ENCODE assay signal across 16 cellular contexts in the genomic region with DNA sequence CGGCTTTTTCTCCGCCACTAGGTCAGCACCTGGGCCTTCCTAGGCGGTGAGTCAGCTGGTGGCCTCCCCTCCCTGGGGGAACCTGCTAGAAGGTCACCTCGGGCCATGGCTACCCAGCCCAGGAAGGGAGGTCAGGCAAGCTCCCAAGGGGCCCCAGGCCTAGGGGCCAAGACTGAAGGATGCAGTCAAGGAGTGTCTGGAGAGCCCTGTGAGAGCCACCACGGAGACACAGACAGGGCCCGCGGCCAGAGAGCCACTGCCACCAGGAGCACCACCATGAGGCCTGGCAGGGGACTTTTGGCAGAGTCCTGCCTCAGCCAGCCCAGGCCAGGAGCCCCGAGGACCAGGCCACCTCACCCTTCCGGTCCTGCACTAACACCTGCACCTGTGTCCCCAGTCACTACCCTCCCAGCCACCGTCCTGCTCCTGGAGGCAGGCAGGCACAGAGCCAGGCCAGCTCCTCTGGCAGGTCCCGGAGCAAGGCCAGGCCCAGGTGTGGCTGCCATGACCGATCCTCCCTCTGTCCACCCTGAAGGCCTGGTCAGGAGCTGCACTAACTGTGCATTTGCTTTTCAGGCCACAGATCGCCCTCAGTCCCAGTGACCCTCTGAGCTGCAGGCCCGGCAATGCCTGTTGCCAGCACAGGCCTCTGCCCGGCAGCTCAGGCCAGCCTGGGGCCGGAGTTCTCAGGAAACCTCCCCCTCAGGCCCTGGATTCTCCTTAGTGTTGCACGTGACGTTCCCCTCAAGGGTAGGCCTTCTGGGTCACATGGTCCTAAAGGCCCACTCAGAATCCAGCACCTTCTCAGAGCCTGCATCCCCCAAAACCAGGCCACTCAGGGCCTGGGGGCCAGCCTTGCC. TPM values are rescaled to one million over a fixed set of nuclear protein-coding genes. Genes with fewer than 3 reads are reported as not detected.
A peak's percentile ranks its signal among the peaks of the same experiment; 100 is the strongest.
DNase-seq lines count a peak whose midpoint lies in the region; ATAC-seq and TF ChIP-seq lines count a peak whose summit lies in the region.
"Had no signal": no experiment of that assay in that cellular context is flagged by ENCODE, and none has a peak within 500 bp of the region (broad histone marks: within the 10 kb centered on the region; RNA-seq: fewer than 3 reads in every experiment).

No MANE protein-coding gene starts in this region.

- intact Hi-C loops in left cardiac atrium (cut with DNase I): no loop called here
- intact Hi-C loops in activated CD8-positive, alpha-beta T cell treated with anti-CD3 and anti-CD28 coated beads for 36 hours (cut with micrococcal nuclease): no loop called here

- no peaks in the 10 kb centered on the region for H3K9me3 ChIP-seq in upper lobe of left lung
- H3K9me3 ChIP-seq: sigmoid colon had no signal

- H3K4me3 Mint-ChIP-seq in nephron progenitor cell: no peak overlapping the region
- H3K4me3 Mint-ChIP-seq in activated CD8-positive, alpha-beta T cell treated with anti-CD3 and anti-CD28 coated beads for 36 hours: no peak overlapping the region
- H3K4me3 Mint-ChIP-seq: CD14-positive monocyte had no signal

- TF ChIP-seq CTCF in RWPE1 (conservative IDR thresholded peaks at IDR 0.05; ENCODE audit: low read depth): no peak
- no peak for TF ChIP-seq CTCF in nephron progenitor cell (IDR thresholded peaks at IDR 0.05)
- TF ChIP-seq CTCF in upper lobe of left lung (IDR thresholded peaks at IDR 0.05): peak in 1 of 6 experiments; percentile 19
- TF ChIP-seq CTCF in activated CD8-positive, alpha-beta T cell treated with anti-CD3 and anti-CD28 coated beads for 36 hours (IDR thresholded peaks at IDR 0.05): no peak

- peaks cover 0 to 20% (median 5%) of the 10 kb centered on the region in 4 donors for H3K4me1 ChIP-seq in upper lobe of left lung

- 75% methylated on average over 12 of the region's 18 CpGs; no CpG with 5 or more reads in 1 of the 2 donors for WGBS in upper lobe of left lung, 2 donors

- H3K4me3 ChIP-seq in upper lobe of left lung: no peak overlapping the region
- H3K4me3 ChIP-seq: sigmoid colon had no signal

- peaks cover 2% of the 10 kb centered on the region for H3K27me3 Mint-ChIP-seq in nephron progenitor cell (ENCODE audit: low read depth, poor library complexity)
- H3K27me3 Mint-ChIP-seq in activated CD8-positive, alpha-beta T cell treated with anti-CD3 and anti-CD28 coated beads for 36 hours: peaks cover 7% of the 10 kb centered on the region

- TF ChIP-seq POLR2A in upper lobe of left lung (IDR thresholded peaks at IDR 0.05): peak in 1 of 4 donors; percentile 8

- H3K36me3 Mint-ChIP-seq in nephron progenitor cell (ENCODE audit: low read depth): peaks cover 18% of the 10 kb centered on the region
- H3K36me3 Mint-ChIP-seq in activated CD8-positive, alpha-beta T cell treated with anti-CD3 and anti-CD28 coated beads for 36 hours (ENCODE audit: low read depth): no peaks in the 10 kb centered on the region
- H3K36me3 Mint-ChIP-seq: activated naive CD4-positive, alpha-beta T cell treated with anti-CD3 and anti-CD28 coated beads, Interleukin-2, amount 50 U/mL, for 72 hours had no signal

- H3K27ac ChIP-seq in RWPE1 (0 out of 2 replicates have a peak overlapping the region, but pooled peaks have one; percentile 5), upper lobe of left lung (peak overlapping the region in 3 of 4 donors; percentile 44 to 73 (median 71))
- H3K27ac ChIP-seq: sigmoid colon had no signal

- TF ChIP-seq EP300 in upper lobe of left lung (IDR thresholded peaks at IDR 0.05): no peak

- DNase-seq in RWPE1 (ENCODE audit: low spot score): no peak
- no peak for DNase-seq in left cardiac atrium
- no peak for DNase-seq in nephron progenitor cell
- peak; percentile 75 to 82 for DNase-seq in upper lobe of left lung
- DNase-seq in NCI-H748 (lab: John Stamatoyannopoulos, UW; ENCODE audit: unreplicated experiment): no peak
- DNase-seq in activated CD8-positive, alpha-beta T cell treated with anti-CD3 and anti-CD28 coated beads for 36 hours: no peak
- DNase-seq: activated CD4-positive, alpha-beta T cell treated with anti-CD3 and anti-CD28 coated beads for 1 hour; DMS79 treated with DMSO at 0.1 percent for 48 hours; glutamatergic neuron; NCI-H69; sigmoid colon; stimulated activated CD4-positive, alpha-beta T cell treated with anti-CD3 and anti-CD28 coated beads, Interleukin-4, amount 100 ng/mL, for 24 hours; T-helper 2 cell had no signal

- CTCF ChIA-PET in RWPE1 (lab: Yijun Ruan, JAX): interaction anchor here (0.6 to 0.7 kb wide), 3 partner anchors 195 to 1462 kb away, joined by 3 to 4 read pairs (median 3); partner anchors contain the start of gene TCHP
- CTCF ChIA-PET in activated CD8-positive, alpha-beta T cell treated with anti-CD3 and anti-CD28 coated beads for 36 hours (lab: Charles Lee): interaction anchor here (1.1 kb wide), 1 partner anchor 13 kb away, joined by 4 read pairs; no protein-coding TSS in a partner anchor

- peak overlapping the region; percentile 93 for H3K27ac Mint-ChIP-seq in nephron progenitor cell
- no peak overlapping the region for H3K27ac Mint-ChIP-seq in activated CD8-positive, alpha-beta T cell treated with anti-CD3 and anti-CD28 coated beads for 36 hours
- H3K27ac Mint-ChIP-seq: activated naive CD4-positive, alpha-beta T cell treated with anti-CD3 and anti-CD28 coated beads, Interleukin-2, amount 50 U/mL, for 72 hours; CD14-positive monocyte had no signal

- H3K36me3 ChIP-seq in upper lobe of left lung: peaks cover 0 to 20% (median 7%) of the 10 kb centered on the region in 4 donors

- H3K9me3 Mint-ChIP-seq in nephron progenitor cell: no peaks in the 10 kb centered on the region
- H3K9me3 Mint-ChIP-seq in activated CD8-positive, alpha-beta T cell treated with anti-CD3 and anti-CD28 coated beads for 36 hours: no peaks in the 10 kb centered on the region
- H3K9me3 Mint-ChIP-seq: activated naive CD4-positive, alpha-beta T cell treated with anti-CD3 and anti-CD28 coated beads, Interleukin-2, amount 50 U/mL, for 72 hours had no signal

- peak; percentile 3 to 54 for ATAC-seq in left cardiac atrium
- ATAC-seq in upper lobe of left lung (ENCODE audit: low FRiP score in 2 of 2): peak; percentile 41 to 83
- ATAC-seq in GM18520 (IDR thresholded peaks at IDR 0.05; ENCODE audit: unreplicated experiment): no peak
- ATAC-seq in activated CD8-positive, alpha-beta T cell treated with anti-CD3 and anti-CD28 coated beads for 36 hours: no peak
- ATAC-seq: activated naive CD4-positive, alpha-beta T cell treated with anti-CD3 and anti-CD28 coated beads, Interleukin-2, amount 50 U/mL, for 72 hours had no signal

- H3K4me1 Mint-ChIP-seq in nephron progenitor cell: peaks cover 36% of the 10 kb centered on the region
- peaks cover 19% of the 10 kb centered on the region for H3K4me1 Mint-ChIP-seq in activated CD8-positive, alpha-beta T cell treated with anti-CD3 and anti-CD28 coated beads for 36 hours (ENCODE audit: low read depth)

- POLR2A ChIA-PET in RWPE1 (lab: Yijun Ruan, JAX; ENCODE audit: low non-redundant PET): no interaction called here
- POLR2A ChIA-PET in activated CD8-positive, alpha-beta T cell treated with anti-CD3 and anti-CD28 coated beads for 36 hours (lab: Charles Lee): interaction anchor here (0.6 to 1.4 kb wide), 3 partner anchors 7 to 95 kb away, joined by 3 to 4 read pairs (median 3); partner anchors contain the start of gene PHETA1

- H3K27me3 ChIP-seq in upper lobe of left lung: no peaks in the 10 kb centered on the region
- H3K27me3 ChIP-seq: sigmoid colon had no signal

RNA-seq across cellular contexts. Expression of gene PHETA1, which starts 6.9 kb away (rescaled TPM):
- 1 to 10 TPM; 7.8 to 8.8 TPM for total RNA-seq in left cardiac atrium
- total RNA-seq in upper lobe of left lung: 10 to 100 TPM in 5 of 6 donors, 1 to 10 TPM in 1; 9.1 to 24.6 (median 21.2) TPM
- 1 to 10 TPM; 1.2 to 1.7 TPM for total RNA-seq in activated CD8-positive, alpha-beta T cell treated with anti-CD3 and anti-CD28 coated beads for 36 hours

RNA-seq across cellular contexts. Expression of gene SH2B3, which starts 43.8 kb away (rescaled TPM):
- total RNA-seq in left cardiac atrium (10 to 100 TPM; 27.1 to 39.6 TPM), upper lobe of left lung (100 to 1,000 TPM in 1 of 6 donors, 10 to 100 TPM in 5; 24.8 to 128 (median 52.5) TPM)
- 10 to 100 TPM; 48.7 to 52.7 TPM for total RNA-seq in activated CD8-positive, alpha-beta T cell treated with anti-CD3 and anti-CD28 coated beads for 36 hours

Comparison
In these comparisons a context has a peak if more than half of its experiments do, and no peak if none do; other contexts are left out.
1. DNase-seq: peak in upper lobe of left lung (2 of 2); none in RWPE1 (single experiment), left cardiac atrium (single experiment), nephron progenitor cell (single experiment), NCI-H748 (single experiment) and activated CD8-positive, alpha-beta T cell treated with anti-CD3 and anti-CD28 coated beads for 36 hours (single experiment).
2. ATAC-seq: peak in left cardiac atrium (2 of 2) and upper lobe of left lung (2 of 2); none in GM18520 (single experiment) and activated CD8-positive, alpha-beta T cell treated with anti-CD3 and anti-CD28 coated beads for 36 hours (single experiment).